9 cellular contexts compared by ENCODE assay signal in the genomic region with DNA sequence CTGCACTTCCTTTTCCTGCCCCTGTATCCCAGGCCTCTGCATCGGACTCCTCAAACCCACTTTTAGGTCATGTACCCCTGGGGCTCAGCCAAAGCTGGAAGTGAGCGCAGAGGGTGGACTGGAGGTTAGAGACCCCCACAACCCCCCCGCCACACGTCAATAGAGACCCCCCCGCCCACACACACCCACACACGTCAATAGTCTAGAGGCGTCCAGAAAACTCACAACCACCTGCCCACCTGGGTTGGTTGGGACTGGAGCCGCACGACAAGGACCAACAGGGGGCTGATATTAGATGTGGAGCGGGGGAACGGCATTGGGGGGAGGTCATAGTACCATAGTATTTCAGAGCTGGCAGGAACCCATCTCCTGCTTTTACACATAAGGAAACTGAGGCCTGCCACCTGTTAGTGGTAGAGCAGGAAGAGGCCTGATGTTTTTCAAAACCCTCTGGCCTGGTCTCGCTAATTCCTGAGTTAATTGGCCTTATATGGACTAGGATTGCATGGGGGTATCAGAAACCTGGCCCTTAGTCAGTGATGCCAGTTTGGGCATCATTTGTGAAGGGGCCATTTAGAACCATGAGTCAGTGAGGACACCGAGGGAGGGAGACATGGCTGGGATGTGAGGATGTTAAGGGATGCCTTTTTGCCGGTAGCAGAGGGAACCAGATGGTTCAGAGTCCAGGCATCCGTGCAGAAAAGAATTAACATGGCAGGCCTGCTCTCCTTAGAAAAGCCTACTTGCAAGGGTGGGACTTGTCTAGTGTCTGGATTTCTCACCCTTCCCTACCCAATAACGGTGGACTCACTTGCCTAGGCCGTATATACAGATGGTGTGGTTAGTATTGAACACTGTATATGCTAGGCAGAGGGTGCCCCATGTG. TPM values are rescaled to one million over a fixed set of nuclear protein-coding genes. Genes with fewer than 3 reads are reported as not detected.
A peak's percentile ranks its signal among the peaks of the same experiment; 100 is the strongest.
DNase-seq lines count a peak whose midpoint lies in the region; FAIRE-seq and TF ChIP-seq lines count a peak whose summit lies in the region.
"Had no signal": no experiment of that assay in that cellular context is flagged by ENCODE, and none has a peak within 500 bp of the region (broad histone marks: within the 10 kb centered on the region; RNA-seq: fewer than 3 reads in every experiment).

No MANE protein-coding gene starts in this region.

- 75% methylated on average over 12 of the region's 17 CpGs for WGBS in HUES64

- H3K27me3 ChIP-seq in HUES64 (ENCODE audit: insufficient read depth, low read length) (peaks cover 18% of the 10 kb centered on the region), bronchial epithelial cell (ENCODE audit: control insufficient read depth, insufficient read depth, low read length) (no peaks in the 10 kb centered on the region), muscle layer of duodenum (ENCODE audit: low read depth, low read length) (no peaks in the 10 kb centered on the region)

- no peak overlapping the region for H3K27ac ChIP-seq in HUES64 (ENCODE audit: low read depth, low read length)
- H3K27ac ChIP-seq in muscle layer of duodenum (ENCODE audit: low read length) = peak overlapping the region; percentile 51

- H3K36me3 ChIP-seq in HUES64 (ENCODE audit: insufficient read depth, low read length) = no peaks in the 10 kb centered on the region
- H3K36me3 ChIP-seq in bronchial epithelial cell (ENCODE audit: control insufficient read depth, insufficient read depth, low read length) = no peaks in the 10 kb centered on the region
- H3K36me3 ChIP-seq in muscle layer of duodenum (ENCODE audit: control insufficient read depth in 1 of 2, insufficient read depth in 2 of 2, low read length in 2 of 2) = no peaks in the 10 kb centered on the region

- in situ Hi-C loops in KBM-7 (cut with MboI; ENCODE audit: low pct_unique_long_range_greater_than_20kb, low sequenced_read_pairs) = no loop called here

- DNase-seq in AG08395 (ENCODE audit: low spot score) (peak; percentile 10), bronchial epithelial cell (ENCODE audit: low read depth) (no peak), NCI-H510A treated with DMSO at 0.1 percent for 48 hours (lab: John Stamatoyannopoulos, UW) (no peak), KBM-7 (no peak), SKM-1 (lab: John Stamatoyannopoulos, UW; ENCODE audit: unreplicated experiment) (no peak)
- DNase-seq in stimulated activated CD4-positive, alpha-beta T cell treated with anti-CD3 and anti-CD28 coated beads, Interleukin-12 subunit alpha, Interleukin-12 subunit beta, amount 100 ng/mL, for 4 hours = no peak

- TF ChIP-seq CTCF in bronchial epithelial cell (IDR thresholded peaks at IDR 0.05; ENCODE audit: insufficient read depth, low read length, severe bottlenecking) = no peak

- H3K4me1 ChIP-seq in HUES64 (ENCODE audit: insufficient read depth, low read length) = peaks cover 15% of the 10 kb centered on the region
- peaks cover 6 to 18% of the 10 kb centered on the region in 2 donors for H3K4me1 ChIP-seq in muscle layer of duodenum (ENCODE audit: control insufficient read depth in 1 of 2, insufficient read depth in 2 of 2, low read length in 2 of 2)

- H3K4me3 ChIP-seq in HUES64 (ENCODE audit: low read length) (peak overlapping the region; percentile 83), bronchial epithelial cell (ENCODE audit: low read depth, low read length) (peak overlapping the region; percentile 56), muscle layer of duodenum (ENCODE audit: low read depth in 1 of 2, low read length in 2 of 2) (peak overlapping the region; percentile 75 to 80)

- FAIRE-seq in bronchial epithelial cell (lab: Jason Lieb, UNC) = no peak
- FAIRE-seq: colon had no signal

- H3K9ac ChIP-seq in HUES64 (ENCODE audit: low read depth, low read length) = no peak overlapping the region; the same call in 1 of the 2 replicates

- H3K9me3 ChIP-seq in HUES64 (ENCODE audit: insufficient read depth, low read depth, low read length) (no peaks in the 10 kb centered on the region), muscle layer of duodenum (ENCODE audit: control insufficient read depth in 1 of 2, low read length in 2 of 2) (no peaks in the 10 kb centered on the region)

RNA-seq across cellular contexts. Expression of gene NENF, which starts 1.1 kb away (rescaled TPM):
- polyA plus RNA-seq in HUES64 (2013, experiment 1 of 2) = 23.1 TPM
- 23.1 TPM for polyA plus RNA-seq in HUES64 (2013, experiment 2 of 2)
- total RNA-seq in bronchial epithelial cell = 50.5 and 58.9 TPM in 2 replicates

RNA-seq across cellular contexts. Expression of gene PACC1, which starts 19.1 kb away (rescaled TPM):
- 9.7 TPM for polyA plus RNA-seq in HUES64 (2013, experiment 1 of 2)
- 11.1 TPM for polyA plus RNA-seq in HUES64 (2013, experiment 2 of 2)
- 15.0 and 16.0 TPM in 2 replicates for total RNA-seq in bronchial epithelial cell
